Comparison of ENCODE assay signal across 9 cellular contexts in the genomic region with DNA sequence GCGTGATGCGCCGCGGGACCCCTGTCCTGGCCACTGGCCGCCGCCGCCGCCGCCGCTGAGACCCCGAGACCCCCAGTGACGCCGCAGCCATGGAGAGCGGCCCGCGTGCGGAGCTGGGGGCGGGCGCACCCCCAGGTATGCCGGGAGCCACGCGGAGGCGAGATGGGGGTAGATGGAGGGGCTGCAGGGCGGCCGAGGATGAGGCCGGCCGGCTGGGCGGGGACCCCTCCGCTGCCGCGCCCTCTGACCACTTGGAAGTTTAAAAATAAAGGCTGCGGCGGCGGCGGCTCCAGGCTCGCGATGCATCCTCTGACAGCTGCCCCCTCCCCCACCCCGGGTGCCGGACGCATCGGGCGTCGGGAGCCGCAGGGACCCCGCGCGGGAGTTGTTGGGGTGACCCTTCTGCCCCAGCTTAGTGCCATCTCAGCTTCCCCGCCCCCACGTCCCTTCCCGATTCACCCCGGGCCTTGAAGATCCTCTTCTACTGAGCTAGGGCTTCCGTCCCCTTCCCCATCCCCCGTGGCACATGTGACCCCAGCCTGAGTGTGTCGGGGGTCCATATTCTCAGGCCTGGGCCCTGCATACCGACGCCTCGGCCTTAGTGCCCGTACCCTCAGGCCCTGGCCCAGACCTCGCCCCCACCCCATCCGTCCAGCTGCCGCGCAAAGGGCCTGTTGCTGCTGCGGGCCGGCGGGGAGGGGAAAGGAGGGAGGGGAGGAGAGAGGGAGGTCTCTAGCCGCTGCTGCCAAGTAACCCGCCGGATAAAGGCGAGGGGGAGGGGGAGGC. TPM values are rescaled to one million over a fixed set of nuclear protein-coding genes. Genes with fewer than 3 reads are reported as not detected.
DNase-seq lines count a peak whose midpoint lies in the region; ATAC-seq and TF ChIP-seq lines count a peak whose summit lies in the region.
"Had no signal": no experiment of that assay in that cellular context is flagged by ENCODE, and none has a peak within 500 bp of the region (broad histone marks: within the 10 kb centered on the region; RNA-seq: fewer than 3 reads in every experiment).

No MANE protein-coding gene starts in this region.

- no peak for TF ChIP-seq CTCF in liver (IDR thresholded peaks at IDR 0.05; ENCODE audit: low read depth, low read length, missing input control)

- H3K9ac ChIP-seq in liver (ENCODE audit: low read depth in 1 of 2, low read length in 2 of 2) = peak overlapping the region; percentile 50 to 56

- H3K4me1 ChIP-seq in liver (ENCODE audit: control insufficient read depth in 4 of 4, insufficient read depth in 4 of 4, low read length in 3 of 4) = peaks cover 3 to 35% (median 17%) of the 10 kb centered on the region in 4 donors

- peak; percentile 31 for ATAC-seq in GM21619 (IDR thresholded peaks at IDR 0.05; ENCODE audit: unreplicated experiment)
- no peak for ATAC-seq in GM19452 (IDR thresholded peaks at IDR 0.05; ENCODE audit: unreplicated experiment)

- H3K27ac ChIP-seq in liver (ENCODE audit: low read depth in 1 of 2, low read length in 2 of 2) = peak overlapping the region; percentile 93 to 95

- peak; percentile 80 for DNase-seq in COLO668 (lab: John Stamatoyannopoulos, UW; ENCODE audit: unreplicated experiment)
- DNase-seq in NCI-H2171 (lab: John Stamatoyannopoulos, UW) = peak; percentile 50
- peak; percentile 63 for DNase-seq in activated CD4-positive, CD25-positive, alpha-beta regulatory T cell treated with anti-CD3 and anti-CD28 coated beads, Interleukin-2, amount 50 U/mL, for 72 hours
- DNase-seq in dermis blood vessel endothelial cell = peak; percentile 73
- DNase-seq in stimulated activated CD4-positive, alpha-beta T cell treated with anti-CD3 and anti-CD28 coated beads, TNF-alpha, amount 100 ng/mL, for 48 hours (ENCODE audit: low read depth in 3 of 3) = peak in 2 of 3 donors; percentile 27 to 73

- no peak for TF ChIP-seq RAD21 in liver (IDR thresholded peaks at IDR 0.05)

- H3K4me3 ChIP-seq in liver (ENCODE audit: low read depth in 1 of 3, low read length in 3 of 3) = peak overlapping the region; percentile 67 to 91 (median 72)

- H3K27me3 ChIP-seq in liver (ENCODE audit: control insufficient read depth in 4 of 4, insufficient read depth in 4 of 4, low read length in 3 of 4) = no peaks in the 10 kb centered on the region

- 2% methylated on average over 69 of the region's 69 CpGs for WGBS in liver

- H3K36me3 ChIP-seq in liver (ENCODE audit: control insufficient read depth in 4 of 4, insufficient read depth in 3 of 4, low read depth in 1 of 4, low read length in 3 of 4) = no peaks in the 10 kb centered on the region

- no peaks in the 10 kb centered on the region for H3K9me3 ChIP-seq in liver (ENCODE audit: control insufficient read depth in 4 of 4, low read length in 3 of 4)

TF ChIP-seq in liver, 16 proteins besides CTCF, POLR2A, EP300 and RAD21:
- TF ChIP-seq, protein P1, sequence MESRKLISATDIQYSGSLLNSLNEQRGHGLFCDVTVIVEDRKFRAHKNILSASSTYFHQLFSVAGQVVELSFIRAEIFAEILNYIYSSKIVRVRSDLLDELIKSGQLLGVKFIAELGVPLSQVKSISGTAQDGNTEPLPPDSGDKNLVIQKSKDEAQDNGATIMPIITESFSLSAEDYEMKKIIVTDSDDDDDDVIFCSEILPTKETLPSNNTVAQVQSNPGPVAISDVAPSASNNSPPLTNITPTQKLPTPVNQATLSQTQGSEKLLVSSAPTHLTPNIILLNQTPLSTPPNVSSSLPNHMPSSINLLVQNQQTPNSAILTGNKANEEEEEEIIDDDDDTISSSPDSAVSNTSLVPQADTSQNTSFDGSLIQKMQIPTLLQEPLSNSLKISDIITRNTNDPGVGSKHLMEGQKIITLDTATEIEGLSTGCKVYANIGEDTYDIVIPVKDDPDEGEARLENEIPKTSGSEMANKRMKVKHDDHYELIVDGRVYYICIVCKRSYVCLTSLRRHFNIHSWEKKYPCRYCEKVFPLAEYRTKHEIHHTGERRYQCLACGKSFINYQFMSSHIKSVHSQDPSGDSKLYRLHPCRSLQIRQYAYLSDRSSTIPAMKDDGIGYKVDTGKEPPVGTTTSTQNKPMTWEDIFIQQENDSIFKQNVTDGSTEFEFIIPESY (IDR thresholded peaks at IDR 0.05) = no peak
- TF ChIP-seq, protein P2, sequence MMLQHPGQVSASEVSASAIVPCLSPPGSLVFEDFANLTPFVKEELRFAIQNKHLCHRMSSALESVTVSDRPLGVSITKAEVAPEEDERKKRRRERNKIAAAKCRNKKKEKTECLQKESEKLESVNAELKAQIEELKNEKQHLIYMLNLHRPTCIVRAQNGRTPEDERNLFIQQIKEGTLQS (IDR thresholded peaks at IDR 0.05) = no peak
- no peak for TF ChIP-seq FOXA2 (IDR thresholded peaks at IDR 0.05)
- no peak for TF ChIP-seq HNF4A (conservative IDR thresholded peaks at IDR 0.05)
- TF ChIP-seq TAF1 (conservative IDR thresholded peaks at IDR 0.05) = no peak
- TF ChIP-seq EGR1 (IDR thresholded peaks at IDR 0.05; ENCODE audit: low read depth in 2 of 2) = no peak
- no peak for TF ChIP-seq YY1 (IDR thresholded peaks at IDR 0.05)
- no peak for TF ChIP-seq FOXA1 (IDR thresholded peaks at IDR 0.05)
- no peak for TF ChIP-seq HNF4G (IDR thresholded peaks at IDR 0.05)
- TF ChIP-seq, protein P3, sequence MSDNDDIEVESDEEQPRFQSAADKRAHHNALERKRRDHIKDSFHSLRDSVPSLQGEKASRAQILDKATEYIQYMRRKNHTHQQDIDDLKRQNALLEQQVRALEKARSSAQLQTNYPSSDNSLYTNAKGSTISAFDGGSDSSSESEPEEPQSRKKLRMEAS (IDR thresholded peaks at IDR 0.05) = no peak
- TF ChIP-seq NR2F2 (IDR thresholded peaks at IDR 0.05) = no peak
- no peak for TF ChIP-seq RXRA (IDR thresholded peaks at IDR 0.05)
- no peak for TF ChIP-seq JUND (IDR thresholded peaks at IDR 0.05)
- TF ChIP-seq GABPA (IDR thresholded peaks at IDR 0.05 in 1 of 2, conservative IDR thresholded peaks at IDR 0.05 in 1 of 2) = no peak
- no peak for TF ChIP-seq SP1 (IDR thresholded peaks at IDR 0.05)
- TF ChIP-seq, protein P4, sequence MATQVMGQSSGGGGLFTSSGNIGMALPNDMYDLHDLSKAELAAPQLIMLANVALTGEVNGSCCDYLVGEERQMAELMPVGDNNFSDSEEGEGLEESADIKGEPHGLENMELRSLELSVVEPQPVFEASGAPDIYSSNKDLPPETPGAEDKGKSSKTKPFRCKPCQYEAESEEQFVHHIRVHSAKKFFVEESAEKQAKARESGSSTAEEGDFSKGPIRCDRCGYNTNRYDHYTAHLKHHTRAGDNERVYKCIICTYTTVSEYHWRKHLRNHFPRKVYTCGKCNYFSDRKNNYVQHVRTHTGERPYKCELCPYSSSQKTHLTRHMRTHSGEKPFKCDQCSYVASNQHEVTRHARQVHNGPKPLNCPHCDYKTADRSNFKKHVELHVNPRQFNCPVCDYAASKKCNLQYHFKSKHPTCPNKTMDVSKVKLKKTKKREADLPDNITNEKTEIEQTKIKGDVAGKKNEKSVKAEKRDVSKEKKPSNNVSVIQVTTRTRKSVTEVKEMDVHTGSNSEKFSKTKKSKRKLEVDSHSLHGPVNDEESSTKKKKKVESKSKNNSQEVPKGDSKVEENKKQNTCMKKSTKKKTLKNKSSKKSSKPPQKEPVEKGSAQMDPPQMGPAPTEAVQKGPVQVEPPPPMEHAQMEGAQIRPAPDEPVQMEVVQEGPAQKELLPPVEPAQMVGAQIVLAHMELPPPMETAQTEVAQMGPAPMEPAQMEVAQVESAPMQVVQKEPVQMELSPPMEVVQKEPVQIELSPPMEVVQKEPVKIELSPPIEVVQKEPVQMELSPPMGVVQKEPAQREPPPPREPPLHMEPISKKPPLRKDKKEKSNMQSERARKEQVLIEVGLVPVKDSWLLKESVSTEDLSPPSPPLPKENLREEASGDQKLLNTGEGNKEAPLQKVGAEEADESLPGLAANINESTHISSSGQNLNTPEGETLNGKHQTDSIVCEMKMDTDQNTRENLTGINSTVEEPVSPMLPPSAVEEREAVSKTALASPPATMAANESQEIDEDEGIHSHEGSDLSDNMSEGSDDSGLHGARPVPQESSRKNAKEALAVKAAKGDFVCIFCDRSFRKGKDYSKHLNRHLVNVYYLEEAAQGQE (IDR thresholded peaks at IDR 0.05) = no peak

RNA-seq across cellular contexts. Expression of a gene that starts 0.6 kb away (rescaled TPM):
- total RNA-seq in dermis blood vessel endothelial cell = 77.9 and 106 TPM in 2 replicates
- total RNA-seq in liver = 10 to 100 TPM; 14.8 to 15.1 TPM
- polyA plus RNA-seq in liver = 10 to 100 TPM in 1 of 2 donors, 1 to 10 TPM in 1; 5.6 to 10.9 TPM

RNA-seq across cellular contexts. Expression of a gene that starts 7.2 kb away (rescaled TPM):
- total RNA-seq in dermis blood vessel endothelial cell (77.8 and 117 TPM in 2 replicates), liver (10 to 100 TPM; 30.4 to 56.1 TPM)
- polyA plus RNA-seq in liver = 10 to 100 TPM; 24.2 to 30.4 TPM

RNA-seq across cellular contexts. Expression of a gene that starts 31.5 kb away (rescaled TPM):
- 3.0 and 3.2 TPM in 2 replicates for total RNA-seq in dermis blood vessel endothelial cell
- total RNA-seq in liver = under 1 TPM; 0.33 to 0.37 TPM
- under 1 TPM; 0.04 to 0.47 TPM for polyA plus RNA-seq in liver
- total RNA-seq: T-helper 2 cell treated with Interferon-gamma antibody and Interleukin-4, amounts not matched to agents 100 ng/mL and 5 ng/mL, for 36 hours had no signal
